22 cellular contexts compared by ENCODE assay signal in the genomic region with DNA sequence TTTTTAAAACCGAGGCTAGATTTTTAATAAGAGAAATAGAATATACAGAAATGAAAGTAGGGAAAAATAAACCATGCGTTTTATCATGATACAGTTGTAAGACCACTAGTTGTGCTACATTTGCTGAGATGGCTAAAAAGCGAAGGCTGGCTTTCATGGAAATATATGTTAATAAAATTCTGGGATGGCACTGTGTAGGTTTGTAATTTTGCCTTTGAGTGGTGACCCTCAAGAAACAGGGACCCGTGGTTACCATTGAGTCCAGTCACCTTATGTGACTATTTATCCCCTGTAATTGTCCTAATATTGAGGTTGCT.
DNase-seq lines count a peak whose midpoint lies in the region; ATAC-seq, FAIRE-seq and TF ChIP-seq lines count a peak whose summit lies in the region.
"Had no signal": no experiment of that assay in that cellular context is flagged by ENCODE, and none has a peak within 500 bp of the region (broad histone marks: within the 10 kb centered on the region; RNA-seq: fewer than 3 reads in every experiment).

No MANE protein-coding gene starts in this region.

- H3K4me2 ChIP-seq in HepG2 (ENCODE audit: low read depth, low read length), result no peak overlapping the region
- no peak overlapping the region for H3K4me2 ChIP-seq in IMR-90 (ENCODE audit: low read depth, low read length)
- H3K4me2 ChIP-seq in K562 (ENCODE audit: insufficient read depth, low read length), result no peak overlapping the region
- H3K4me2 ChIP-seq: A549; BLaER1 treated with 17β-estradiol and CSF1 and Interleukin-3, amounts not matched to agents 10 nM and 100 nM had no signal

- H4K91ac ChIP-seq in IMR-90 (ENCODE audit: insufficient read depth, low read depth, low read length), result no peak overlapping the region

- H4K20me1 ChIP-seq in HepG2 (ENCODE audit: insufficient read depth, low read length), result no peaks in the 10 kb centered on the region
- H4K20me1 ChIP-seq in IMR-90 (ENCODE audit: insufficient read depth, low read length), result no peaks in the 10 kb centered on the region
- no peaks in the 10 kb centered on the region for H4K20me1 ChIP-seq in K562 (replicated peaks; ENCODE audit: control insufficient read depth, insufficient read depth, low read length)
- H4K20me1 ChIP-seq: BLaER1 treated with 17β-estradiol and CSF1 and Interleukin-3, amounts not matched to agents 10 nM and 100 nM had no signal

- no peak overlapping the region for H2BK5ac ChIP-seq in IMR-90 (ENCODE audit: low read depth, low read length, poor library complexity, severe bottlenecking)

- H2AFZ ChIP-seq in HepG2 (ENCODE audit: low read length) (no peak overlapping the region), IMR-90 (replicated peaks; ENCODE audit: low read length, poor library complexity) (no peak overlapping the region), K562 (ENCODE audit: low read depth, low read length) (no peak overlapping the region)

- TF ChIP-seq CTCF in HepG2 (CRISPR knock-in tag; IDR thresholded peaks at IDR 0.05) (no peak), right lobe of liver (IDR thresholded peaks at IDR 0.05) (no peak), IMR-90 (conservative IDR thresholded peaks at IDR 0.05; ENCODE audit: low read depth, low read length) (no peak), K562 (IDR thresholded peaks at IDR 0.05 in 2 of 3, conservative IDR thresholded peaks at IDR 0.05 in 1 of 3; ENCODE audit: insufficient read depth in 2 of 3, low read depth in 1 of 3, low read length in 3 of 3) (no peak), GM13977 (IDR thresholded peaks at IDR 0.05; ENCODE audit: extremely low read depth, insufficient read depth, missing control alignments) (no peak)

- H3K9me1 ChIP-seq in IMR-90 (ENCODE audit: insufficient read depth, low read length), result 0 out of 2 replicates have a peak, but pooled peaks cover 3% of the 10 kb centered on the region
- H3K9me1 ChIP-seq in K562 (ENCODE audit: control insufficient read depth, insufficient read depth, low read length), result no peaks in the 10 kb centered on the region

- in situ Hi-C loops in HepG2 (cut with HindIII; ENCODE audit: extremely low pct_ligation_motif_present, low pct_unique_long_range_greater_than_20kb), result loop anchor here (25.0 kb wide), 1 partner anchor 461 kb away; no protein-coding TSS in a partner anchor
- in situ Hi-C loops in IMR-90 (cut with MboI; ENCODE audit: low sequenced_read_pairs), result no loop called here
- in situ Hi-C loops in K562 (cut with MboI), result no loop called here
- in situ Hi-C loops in GM13977 (cut with MboI; ENCODE audit: low pct_unique_long_range_greater_than_20kb, low sequenced_read_pairs, unreplicated experiment), result no loop called here

- H4K5ac ChIP-seq in IMR-90 (ENCODE audit: low read depth, low read length), result no peak overlapping the region

- no peaks in the 10 kb centered on the region for H3K79me1 ChIP-seq in IMR-90 (ENCODE audit: low read depth in 1 of 2, low read length in 2 of 2)

- POLR2A ChIA-PET in HepG2 (lab: Yijun Ruan, JAX), result no interaction called here
- POLR2A ChIA-PET in IMR-90 (lab: Charles Lee; ENCODE audit: unreplicated experiment), result no interaction called here
- POLR2A ChIA-PET in K562 (lab: Yijun Ruan, JAX), result interaction anchor here (0.7 kb wide), 1 partner anchor 483 kb away, joined by 4 read pairs; no protein-coding TSS in a partner anchor

- TF ChIP-seq POLR2A in HepG2 (IDR thresholded peaks at IDR 0.05; ENCODE audit: insufficient read depth in 1 of 2, low read depth in 2 of 2, low read length in 2 of 2) (no peak), right lobe of liver (IDR thresholded peaks at IDR 0.05) (no peak), IMR-90 (IDR thresholded peaks at IDR 0.05; ENCODE audit: low read depth, low read length) (no peak), K562 (conservative IDR thresholded peaks at IDR 0.05) (no peak)

- no peak overlapping the region for H2BK20ac ChIP-seq in IMR-90 (ENCODE audit: low read depth, low read length)

- H3K4me3 ChIP-seq in HepG2 (replicated peaks in 1 of 3; ENCODE audit: insufficient read depth in 1 of 3, low read depth in 2 of 3, low read length in 3 of 3), result no peak overlapping the region
- no peak overlapping the region for H3K4me3 ChIP-seq in right lobe of liver
- H3K4me3 ChIP-seq in IMR-90 (ENCODE audit: insufficient read depth, low read depth, low read length), result no peak overlapping the region
- no peak overlapping the region for H3K4me3 ChIP-seq in K562
- H3K4me3 ChIP-seq: A549; BLaER1 treated with 17β-estradiol and CSF1 and Interleukin-3, amounts not matched to agents 10 nM and 100 nM had no signal

- DNase-seq in HepG2 (ENCODE audit: low spot score) (no peak), right lobe of liver (no peak), IMR-90 (no peak), K562 (ENCODE audit: extremely low read depth in 1 of 4, low spot score in 3 of 4) (no peak), GM13977 (ENCODE audit: low spot score) (no peak), dermis blood vessel endothelial cell (no peak), NOMO-1 (lab: John Stamatoyannopoulos, UW; ENCODE audit: unreplicated experiment in 2 of 2) (no peak)
- DNase-seq: 8988T; AML-193; Caco-2; Calu3; CD4-positive, alpha-beta T cell; CD8-positive, alpha-beta T cell; DMS79 treated with DMSO at 0.1 percent for 48 hours; GF-D8 had no signal

- H3K23ac ChIP-seq in IMR-90 (ENCODE audit: low read depth, low read length), result no peak overlapping the region

- H3K4ac ChIP-seq in IMR-90 (ENCODE audit: low read depth, low read length), result no peak overlapping the region

- dilution Hi-C loops in IMR-90 (cut with HindIII; ENCODE audit: low sequenced_read_pairs, unreplicated experiment), result no loop called here

- WGBS in HepG2 (ENCODE audit: low lambda C conversion rate), result 48% methylated on average over 4 of the region's 4 CpGs
- 67% methylated on average over 4 of the region's 4 CpGs for WGBS in right lobe of liver (ENCODE audit: insufficient coverage, low coverage, low lambda C conversion rate, missing lambda C conversion rate)
- 100% methylated on average over 1 of the region's 4 CpGs; no CpG with 5 or more reads in 1 of the 2 experiments for WGBS in IMR-90 (ENCODE audit: extremely low coverage in 2 of 2, insufficient read length in 1 of 2), 2 experiments
- WGBS in K562 (ENCODE audit: insufficient coverage, low coverage, missing lambda C conversion rate), result 0% methylated on average over 4 of the region's 4 CpGs

- H3K9ac ChIP-seq in HepG2 (ENCODE audit: insufficient read depth, low read depth, low read length), result no peak overlapping the region
- no peak overlapping the region for H3K9ac ChIP-seq in IMR-90 (ENCODE audit: low read depth, low read length)
- H3K9ac ChIP-seq in K562 (ENCODE audit: insufficient read depth in 1 of 2, low read depth in 2 of 2, low read length in 2 of 2), result no peak overlapping the region
- H3K9ac ChIP-seq: BLaER1 treated with 17β-estradiol and CSF1 and Interleukin-3, amounts not matched to agents 10 nM and 100 nM had no signal

- H3K79me2 ChIP-seq in HepG2 (ENCODE audit: insufficient read depth, low read length) (no peaks in the 10 kb centered on the region), K562 (ENCODE audit: control insufficient read depth, insufficient read depth, low read length) (no peaks in the 10 kb centered on the region)

- ATAC-seq in HepG2, result no peak
- no peak for ATAC-seq in right lobe of liver
- ATAC-seq in IMR-90 (ENCODE audit: low read depth), result no peak
- no peak for ATAC-seq in K562
- ATAC-seq: A549; CD8-positive, alpha-beta T cell had no signal

- H2AK9ac ChIP-seq in IMR-90 (replicated peaks; ENCODE audit: low read depth, low read length, poor library complexity), result no peak overlapping the region

- intact Hi-C loops in HepG2 (cut with micrococcal nuclease; ENCODE audit: unreplicated experiment), result no loop called here
- intact Hi-C loops in right lobe of liver (cut with DNase I), result no loop called here
- intact Hi-C loops in IMR-90 (cut with micrococcal nuclease), result no loop called here
- intact Hi-C loops in K562 (cut with micrococcal nuclease), result no loop called here

- CTCF ChIA-PET in HepG2 (lab: Yijun Ruan, JAX; ENCODE audit: low intra/inter-chr PET ratio, low total read pairs), result no interaction called here
- CTCF ChIA-PET in IMR-90 (lab: Yijun Ruan, JAX), result interaction anchor here (0.6 to 1.5 kb wide), 4 partner anchors 9 to 89 kb away, joined by 3 to 7 read pairs (median 4); no protein-coding TSS in a partner anchor
- CTCF ChIA-PET in K562 (lab: Yijun Ruan, JAX; ENCODE audit: low intra/inter-chr PET ratio), result no interaction called here

- no peaks in the 10 kb centered on the region for H3K36me3 ChIP-seq in HepG2 (replicated peaks in 1 of 2; ENCODE audit: control insufficient read depth in 1 of 2, insufficient read depth in 2 of 2, low read length in 2 of 2)
- H3K36me3 ChIP-seq in right lobe of liver, result no peaks in the 10 kb centered on the region
- H3K36me3 ChIP-seq in IMR-90 (ENCODE audit: control insufficient read depth, insufficient read depth, low read length), result no peaks in the 10 kb centered on the region
- H3K36me3 ChIP-seq in K562 (ENCODE audit: control insufficient read depth, insufficient read depth, low read length), result no peaks in the 10 kb centered on the region

- no TSS peak for BruUV-seq in HepG2 (replicated peaks; lab: Mats Ljungman, UMichigan)
- BruUV-seq in IMR-90 (replicated peaks; lab: Mats Ljungman, UMichigan), result no TSS peak
- no TSS peak for BruUV-seq in K562 (replicated peaks; lab: Mats Ljungman, UMichigan)

- no peak overlapping the region for H2AK5ac ChIP-seq in IMR-90 (ENCODE audit: low read depth, low read length)

- no peak overlapping the region for H3K18ac ChIP-seq in IMR-90 (ENCODE audit: low read depth, low read length)

- no peak for TF ChIP-seq RAD21 in HepG2 (CRISPR knock-in tag; IDR thresholded peaks at IDR 0.05)
- TF ChIP-seq RAD21 in IMR-90 (IDR thresholded peaks at IDR 0.05; ENCODE audit: low read length), result no peak
- TF ChIP-seq RAD21 in K562 (CRISPR knock-in tag; conservative IDR thresholded peaks at IDR 0.05 in 1 of 2, IDR thresholded peaks at IDR 0.05 in 1 of 2), result no peak

- FAIRE-seq in HepG2 (lab: Jason Lieb, UNC) (no peak), K562 (lab: Jason Lieb, UNC) (no peak)
- FAIRE-seq: A549, D721Med, G401.6, GM12891, GM18507 had no signal

- H3K27me3 ChIP-seq in HepG2 (ENCODE audit: control insufficient read depth in 1 of 2, insufficient read depth in 2 of 2, low read length in 2 of 2) (no peaks in the 10 kb centered on the region), right lobe of liver (no peaks in the 10 kb centered on the region), IMR-90 (ENCODE audit: control insufficient read depth, insufficient read depth, low read length) (no peaks in the 10 kb centered on the region), K562 (ENCODE audit: control insufficient read depth in 2 of 2, insufficient read depth in 2 of 2, low read length in 2 of 2) (peaks cover 0 to 5% of the 10 kb centered on the region in 2 experiments; a peak in 3 of 5 replicates)
- H3K27me3 ChIP-seq: BLaER1 treated with 17β-estradiol and CSF1 and Interleukin-3, amounts not matched to agents 10 nM and 100 nM had no signal

- TF ChIP-seq EP300 in HepG2 (IDR thresholded peaks at IDR 0.05; ENCODE audit: low read depth in 2 of 2, low read length in 2 of 2), result no peak
- TF ChIP-seq EP300 in HepG2 (CRISPR knock-in tag; IDR thresholded peaks at IDR 0.05; ENCODE audit: borderline replicate concordance), result no peak
- TF ChIP-seq EP300 in K562 (IDR thresholded peaks at IDR 0.05; ENCODE audit: low read length), result no peak

- H2BK15ac ChIP-seq in IMR-90 (ENCODE audit: low read depth, low read length), result no peak overlapping the region

- peaks cover 6% of the 10 kb centered on the region for H3K4me1 ChIP-seq in HepG2 (ENCODE audit: insufficient read depth, low read length)
- peaks cover 0 to 14% (median 4%) of the 10 kb centered on the region in 4 donors for H3K4me1 ChIP-seq in right lobe of liver
- H3K4me1 ChIP-seq in IMR-90 (ENCODE audit: control insufficient read depth, insufficient read depth, low read length), result peaks cover 5% of the 10 kb centered on the region
- no peaks in the 10 kb centered on the region; a peak in 1 of 5 replicates for H3K4me1 ChIP-seq in K562 (replicated peaks in 1 of 2; ENCODE audit: control insufficient read depth in 2 of 2, insufficient read depth in 2 of 2, low read length in 2 of 2)
- H3K4me1 ChIP-seq: A549; BLaER1 treated with 17β-estradiol and CSF1 and Interleukin-3, amounts not matched to agents 10 nM and 100 nM; Caco-2 had no signal

- H3K9me3 ChIP-seq in HepG2 (ENCODE audit: low read length) (no peaks in the 10 kb centered on the region), right lobe of liver (no peaks in the 10 kb centered on the region), IMR-90 (ENCODE audit: control insufficient read depth, insufficient read depth, low read length) (no peaks in the 10 kb centered on the region), K562 (replicated peaks; ENCODE audit: control insufficient read depth, insufficient read depth, low read depth, low read length) (no peaks in the 10 kb centered on the region)
- H3K9me3 ChIP-seq: A549; BLaER1 treated with 17β-estradiol and CSF1 and Interleukin-3, amounts not matched to agents 10 nM and 100 nM; Caco-2 had no signal

- no peak overlapping the region for H3K14ac ChIP-seq in IMR-90 (replicated peaks; ENCODE audit: low read depth, low read length)

- H3K27ac ChIP-seq in HepG2 (ENCODE audit: extremely low read length, insufficient read depth, low read length), result no peak overlapping the region
- no peak overlapping the region for H3K27ac ChIP-seq in right lobe of liver
- no peak overlapping the region for H3K27ac ChIP-seq in IMR-90 (ENCODE audit: insufficient read depth, low read length)
- H3K27ac ChIP-seq in K562 (ENCODE audit: extremely low read depth, low read depth, low read length), result no peak overlapping the region
- H3K27ac ChIP-seq: A549; BLaER1 treated with 17β-estradiol and CSF1 and Interleukin-3, amounts not matched to agents 10 nM and 100 nM; C4-2B had no signal

- H2BK120ac ChIP-seq in IMR-90 (ENCODE audit: low read depth, low read length), result no peak overlapping the region

- no peak overlapping the region for H4K8ac ChIP-seq in IMR-90 (ENCODE audit: low read depth in 2 of 2, low read length in 2 of 2)

- no peak overlapping the region for H3K56ac ChIP-seq in IMR-90 (ENCODE audit: extremely low read depth, insufficient read depth, low read length)

Comparison
In these comparisons a context has a peak if more than half of its experiments do, and no peak if none do; other contexts are left out.
1. Of the 241 proteins assayed by ChIP-seq in both HepG2 and K562: peak only in HepG2: MAFF and MAFK; only in K562: none; in both: none; in neither: 239.